ENCODE assay signal across 8 cellular contexts in the genomic region with DNA sequence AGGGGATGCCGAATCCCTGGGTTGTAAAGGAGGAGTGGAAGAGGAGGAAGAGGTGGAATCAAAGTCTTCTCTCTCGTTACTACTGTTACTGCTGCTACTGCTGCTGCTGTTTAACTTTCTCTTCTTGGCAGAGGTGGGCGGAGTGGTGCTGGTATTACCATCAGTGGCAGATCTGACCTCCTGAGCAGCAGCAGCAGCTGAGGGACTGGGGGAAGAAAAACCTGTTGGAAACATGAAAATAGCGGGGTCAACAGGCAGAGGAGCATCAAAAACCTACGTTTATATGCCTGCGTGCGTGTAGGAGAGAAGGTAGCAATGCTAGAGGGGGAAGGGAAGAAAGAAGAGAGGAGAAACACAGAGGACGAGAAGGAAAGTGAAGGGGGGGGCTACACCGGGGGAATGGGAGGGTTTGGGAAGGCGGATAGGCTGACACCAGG. TPM values are rescaled to one million over a fixed set of nuclear protein-coding genes. Genes with fewer than 3 reads are reported as not detected.
A peak's percentile ranks its signal among the peaks of the same experiment; 100 is the strongest.
DNase-seq lines count a peak whose midpoint lies in the region; ATAC-seq and TF ChIP-seq lines count a peak whose summit lies in the region.

No MANE protein-coding gene starts in this region.

- peak; percentile 16 for DNase-seq in BE2C
- peak; percentile 22 to 26 for DNase-seq in activated CD4-positive, alpha-beta T cell treated with anti-CD3 and anti-CD28 coated beads for 4 hours
- DNase-seq in dorsolateral prefrontal cortex = peak in 5 of 10 donors; percentile 5 to 37 (median 14)
- DNase-seq in mesothelial cell of epicardium (ENCODE audit: low spot score in 2 of 2, unreplicated experiment in 2 of 2) = peak in 1 of 2 experiments; percentile 42
- peak; percentile 10 to 63 for DNase-seq in stimulated activated effector memory CD8-positive, alpha-beta T cell treated with anti-CD3 and anti-CD28 coated beads, Interleukin-12 subunit alpha, Interleukin-12 subunit beta, amount 100 ng/mL, for 72 hours (ENCODE audit: low spot score in 2 of 2)
- no peak for DNase-seq in GM19240 (ENCODE audit: insufficient read length, low spot score)

- H3K4me3 ChIP-seq in BE2C (ENCODE audit: low read depth, low read length) = peak overlapping the region; percentile 84
- peak overlapping the region; percentile 89 for H3K4me3 ChIP-seq in HUES48 (ENCODE audit: low read depth, low read length)
- peak overlapping the region; percentile 45 to 78 (median 65) for H3K4me3 ChIP-seq in dorsolateral prefrontal cortex

- no peaks in the 10 kb centered on the region for H3K9me3 ChIP-seq in BE2C
- no peaks in the 10 kb centered on the region for H3K9me3 ChIP-seq in HUES48 (ENCODE audit: control insufficient read depth, insufficient read depth, low read length)

- H3K27me3 Mint-ChIP-seq in mesothelial cell of epicardium (ENCODE audit: low read depth) = no peaks in the 10 kb centered on the region

- peak overlapping the region; percentile 99 for H3K27ac ChIP-seq in HUES48 (ENCODE audit: low read depth, low read length)
- peak overlapping the region; percentile 56 to 99 (median 97) for H3K27ac ChIP-seq in dorsolateral prefrontal cortex

- H3K4me1 ChIP-seq in BE2C = no peaks in the 10 kb centered on the region
- peaks cover 16% of the 10 kb centered on the region for H3K4me1 ChIP-seq in HUES48 (ENCODE audit: control insufficient read depth, insufficient read depth, low read length)

- peaks cover 17% of the 10 kb centered on the region for H3K4me1 Mint-ChIP-seq in mesothelial cell of epicardium
- peaks cover 7% of the 10 kb centered on the region for H3K4me1 Mint-ChIP-seq in stimulated activated effector memory CD8-positive, alpha-beta T cell treated with anti-CD3 and anti-CD28 coated beads, Interleukin-12 subunit alpha, Interleukin-12 subunit beta, amount 100 ng/mL, for 72 hours

- H3K27me3 ChIP-seq in BE2C (no peaks in the 10 kb centered on the region), HUES48 (ENCODE audit: control insufficient read depth, insufficient read depth, low read length) (no peaks in the 10 kb centered on the region), dorsolateral prefrontal cortex (peaks cover 0 to 29% (median 0%) of the 10 kb centered on the region in 45 donors)

- H3K36me3 ChIP-seq in BE2C = no peaks in the 10 kb centered on the region
- peaks cover 20% of the 10 kb centered on the region for H3K36me3 ChIP-seq in HUES48 (ENCODE audit: control insufficient read depth, insufficient read depth, low read length)

- no peaks in the 10 kb centered on the region for H3K36me3 Mint-ChIP-seq in mesothelial cell of epicardium
- peaks cover 35% of the 10 kb centered on the region for H3K36me3 Mint-ChIP-seq in stimulated activated effector memory CD8-positive, alpha-beta T cell treated with anti-CD3 and anti-CD28 coated beads, Interleukin-12 subunit alpha, Interleukin-12 subunit beta, amount 100 ng/mL, for 72 hours

- H3K27ac Mint-ChIP-seq in mesothelial cell of epicardium = peak overlapping the region; percentile 98
- H3K27ac Mint-ChIP-seq in stimulated activated effector memory CD8-positive, alpha-beta T cell treated with anti-CD3 and anti-CD28 coated beads, Interleukin-12 subunit alpha, Interleukin-12 subunit beta, amount 100 ng/mL, for 72 hours = peak overlapping the region; percentile 95

- H3K9ac ChIP-seq in HUES48 (ENCODE audit: low read depth, low read length) = peak overlapping the region; percentile 95

- intact Hi-C loops in dorsolateral prefrontal cortex (cut with DNase I) = loop anchor here (1.0 to 5.0 kb wide), 5 partner anchors 43 to 73 kb away; partner anchors contain the start of genes C1GALT1C1 (in 1 of the 2) and MCTS1 (in 1 of the 2)

- H3K4me3 Mint-ChIP-seq in mesothelial cell of epicardium = peak overlapping the region; percentile 90
- H3K4me3 Mint-ChIP-seq in stimulated activated effector memory CD8-positive, alpha-beta T cell treated with anti-CD3 and anti-CD28 coated beads, Interleukin-12 subunit alpha, Interleukin-12 subunit beta, amount 100 ng/mL, for 72 hours = peak overlapping the region; percentile 96

- peak; percentile 35 for ATAC-seq in GM19455 (IDR thresholded peaks at IDR 0.05; ENCODE audit: unreplicated experiment)
- ATAC-seq in stimulated activated effector memory CD8-positive, alpha-beta T cell treated with anti-CD3 and anti-CD28 coated beads, Interleukin-12 subunit alpha, Interleukin-12 subunit beta, amount 100 ng/mL, for 72 hours = peak; percentile 78

- H3K9me3 Mint-ChIP-seq in mesothelial cell of epicardium = peaks cover 8% of the 10 kb centered on the region
- H3K9me3 Mint-ChIP-seq in stimulated activated effector memory CD8-positive, alpha-beta T cell treated with anti-CD3 and anti-CD28 coated beads, Interleukin-12 subunit alpha, Interleukin-12 subunit beta, amount 100 ng/mL, for 72 hours = no peaks in the 10 kb centered on the region

- no peak for TF ChIP-seq CTCF in BE2C (IDR thresholded peaks at IDR 0.05; ENCODE audit: low read depth, low read length)
- no peak for TF ChIP-seq CTCF in dorsolateral prefrontal cortex (IDR thresholded peaks at IDR 0.05 in 54 of 56, conservative IDR thresholded peaks at IDR 0.05 in 2 of 56; ENCODE audit: low read depth in 1 of 56, partially characterized antibody in 56 of 56)
- TF ChIP-seq CTCF in mesothelial cell of epicardium (IDR thresholded peaks at IDR 0.05; ENCODE audit: unreplicated experiment) = no peak

RNA-seq across cellular contexts. Expression of gene CUL4B, which starts 0.3 kb away (rescaled TPM):
- polyA plus RNA-seq in BE2C (2012; ENCODE audit: insufficient read depth, insufficient read length, low read depth) = 8.9 TPM
- total RNA-seq in dorsolateral prefrontal cortex (10 to 100 TPM; 35.2 to 60.7 (median 45.2) TPM), mesothelial cell of epicardium (49.0 to 52.3 TPM (median 50.1 TPM) in 3 replicates)

RNA-seq across cellular contexts. Expression of gene MCTS1, which starts 43.5 kb away (rescaled TPM):
- 56.6 TPM for polyA plus RNA-seq in BE2C (2012; ENCODE audit: insufficient read depth, insufficient read length, low read depth)
- total RNA-seq in dorsolateral prefrontal cortex (10 to 100 TPM; 19.7 to 60.8 (median 38.3) TPM), mesothelial cell of epicardium (33.5 to 39.5 TPM (median 34.8 TPM) in 3 replicates)
